Comparison of ENCODE assay signal across 1 cellular context in the genomic region with DNA sequence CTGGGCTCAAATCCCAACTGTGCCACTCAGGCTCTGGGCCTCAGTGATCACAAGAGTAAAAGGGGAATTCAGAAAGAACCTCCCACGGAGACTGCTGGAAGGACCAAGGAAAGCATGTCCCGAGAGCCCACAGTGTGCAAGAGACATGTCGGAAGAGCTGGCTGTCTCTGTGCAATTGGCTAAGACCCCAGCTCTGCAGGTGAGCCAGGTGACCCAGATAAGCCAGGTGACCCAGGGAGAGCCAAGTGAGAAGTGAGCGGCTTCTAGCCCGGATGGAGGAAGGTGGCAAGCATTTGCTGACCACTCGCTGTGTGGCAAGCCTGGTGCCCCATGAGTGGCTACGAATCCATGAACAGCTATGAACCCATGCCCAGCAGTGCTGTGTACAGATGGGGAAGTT.
TF ChIP-seq lines count a peak whose summit lies in the region.

No MANE protein-coding gene starts in this region.

TF ChIP-seq in H1, 55 proteins besides CTCF, POLR2A, EP300 and RAD21:
- TF ChIP-seq TAF7 (optimal IDR thresholded peaks at IDR 0.05; ENCODE audit: borderline replicate concordance, low read depth, low read length) (no peak), SP2 (IDR thresholded peaks at IDR 0.05; ENCODE audit: low read length) (no peak), YY1 (IDR thresholded peaks at IDR 0.05; ENCODE audit: low read depth, low read length) (no peak), SIRT6 (IDR thresholded peaks at IDR 0.05; ENCODE audit: low read length) (no peak), BCL11A (IDR thresholded peaks at IDR 0.05; ENCODE audit: low read depth in 2 of 2, low read length in 2 of 2) (no peak), RFX5 (IDR thresholded peaks at IDR 0.05; ENCODE audit: borderline replicate concordance, low read depth, low read length) (no peak), SP4 (IDR thresholded peaks at IDR 0.05; ENCODE audit: low read length) (no peak), JUN (IDR thresholded peaks at IDR 0.05; ENCODE audit: low read depth, low read length) (no peak), CTBP2 (IDR thresholded peaks at IDR 0.05; ENCODE audit: borderline replicate concordance, insufficient read depth, insufficient read length, low read length) (no peak), RBBP5 (IDR thresholded peaks at IDR 0.05; ENCODE audit: borderline replicate concordance, low read depth, low read length) (no peak), FOSL1 (IDR thresholded peaks at IDR 0.05; ENCODE audit: insufficient read depth, low read depth, low read length) (no peak), NANOG (IDR thresholded peaks at IDR 0.05; ENCODE audit: insufficient read depth, low read depth, low read length, poor library complexity, severe bottlenecking) (no peak), CREB1 (IDR thresholded peaks at IDR 0.05) (no peak), CHD2 (IDR thresholded peaks at IDR 0.05; ENCODE audit: low read length) (no peak), RNF2 (IDR thresholded peaks at IDR 0.05; ENCODE audit: borderline replicate concordance, low read depth, low read length, missing control alignments, poor library complexity, severe bottlenecking) (no peak), TEAD4 (IDR thresholded peaks at IDR 0.05; ENCODE audit: low read depth, low read length) (no peak), RXRA (IDR thresholded peaks at IDR 0.05; ENCODE audit: insufficient read depth, low read depth, low read length) (no peak)
- TF ChIP-seq, protein P1, sequence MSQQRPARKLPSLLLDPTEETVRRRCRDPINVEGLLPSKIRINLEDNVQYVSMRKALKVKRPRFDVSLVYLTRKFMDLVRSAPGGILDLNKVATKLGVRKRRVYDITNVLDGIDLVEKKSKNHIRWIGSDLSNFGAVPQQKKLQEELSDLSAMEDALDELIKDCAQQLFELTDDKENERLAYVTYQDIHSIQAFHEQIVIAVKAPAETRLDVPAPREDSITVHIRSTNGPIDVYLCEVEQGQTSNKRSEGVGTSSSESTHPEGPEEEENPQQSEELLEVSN (IDR thresholded peaks at IDR 0.05) = no peak
- TF ChIP-seq, protein P2, sequence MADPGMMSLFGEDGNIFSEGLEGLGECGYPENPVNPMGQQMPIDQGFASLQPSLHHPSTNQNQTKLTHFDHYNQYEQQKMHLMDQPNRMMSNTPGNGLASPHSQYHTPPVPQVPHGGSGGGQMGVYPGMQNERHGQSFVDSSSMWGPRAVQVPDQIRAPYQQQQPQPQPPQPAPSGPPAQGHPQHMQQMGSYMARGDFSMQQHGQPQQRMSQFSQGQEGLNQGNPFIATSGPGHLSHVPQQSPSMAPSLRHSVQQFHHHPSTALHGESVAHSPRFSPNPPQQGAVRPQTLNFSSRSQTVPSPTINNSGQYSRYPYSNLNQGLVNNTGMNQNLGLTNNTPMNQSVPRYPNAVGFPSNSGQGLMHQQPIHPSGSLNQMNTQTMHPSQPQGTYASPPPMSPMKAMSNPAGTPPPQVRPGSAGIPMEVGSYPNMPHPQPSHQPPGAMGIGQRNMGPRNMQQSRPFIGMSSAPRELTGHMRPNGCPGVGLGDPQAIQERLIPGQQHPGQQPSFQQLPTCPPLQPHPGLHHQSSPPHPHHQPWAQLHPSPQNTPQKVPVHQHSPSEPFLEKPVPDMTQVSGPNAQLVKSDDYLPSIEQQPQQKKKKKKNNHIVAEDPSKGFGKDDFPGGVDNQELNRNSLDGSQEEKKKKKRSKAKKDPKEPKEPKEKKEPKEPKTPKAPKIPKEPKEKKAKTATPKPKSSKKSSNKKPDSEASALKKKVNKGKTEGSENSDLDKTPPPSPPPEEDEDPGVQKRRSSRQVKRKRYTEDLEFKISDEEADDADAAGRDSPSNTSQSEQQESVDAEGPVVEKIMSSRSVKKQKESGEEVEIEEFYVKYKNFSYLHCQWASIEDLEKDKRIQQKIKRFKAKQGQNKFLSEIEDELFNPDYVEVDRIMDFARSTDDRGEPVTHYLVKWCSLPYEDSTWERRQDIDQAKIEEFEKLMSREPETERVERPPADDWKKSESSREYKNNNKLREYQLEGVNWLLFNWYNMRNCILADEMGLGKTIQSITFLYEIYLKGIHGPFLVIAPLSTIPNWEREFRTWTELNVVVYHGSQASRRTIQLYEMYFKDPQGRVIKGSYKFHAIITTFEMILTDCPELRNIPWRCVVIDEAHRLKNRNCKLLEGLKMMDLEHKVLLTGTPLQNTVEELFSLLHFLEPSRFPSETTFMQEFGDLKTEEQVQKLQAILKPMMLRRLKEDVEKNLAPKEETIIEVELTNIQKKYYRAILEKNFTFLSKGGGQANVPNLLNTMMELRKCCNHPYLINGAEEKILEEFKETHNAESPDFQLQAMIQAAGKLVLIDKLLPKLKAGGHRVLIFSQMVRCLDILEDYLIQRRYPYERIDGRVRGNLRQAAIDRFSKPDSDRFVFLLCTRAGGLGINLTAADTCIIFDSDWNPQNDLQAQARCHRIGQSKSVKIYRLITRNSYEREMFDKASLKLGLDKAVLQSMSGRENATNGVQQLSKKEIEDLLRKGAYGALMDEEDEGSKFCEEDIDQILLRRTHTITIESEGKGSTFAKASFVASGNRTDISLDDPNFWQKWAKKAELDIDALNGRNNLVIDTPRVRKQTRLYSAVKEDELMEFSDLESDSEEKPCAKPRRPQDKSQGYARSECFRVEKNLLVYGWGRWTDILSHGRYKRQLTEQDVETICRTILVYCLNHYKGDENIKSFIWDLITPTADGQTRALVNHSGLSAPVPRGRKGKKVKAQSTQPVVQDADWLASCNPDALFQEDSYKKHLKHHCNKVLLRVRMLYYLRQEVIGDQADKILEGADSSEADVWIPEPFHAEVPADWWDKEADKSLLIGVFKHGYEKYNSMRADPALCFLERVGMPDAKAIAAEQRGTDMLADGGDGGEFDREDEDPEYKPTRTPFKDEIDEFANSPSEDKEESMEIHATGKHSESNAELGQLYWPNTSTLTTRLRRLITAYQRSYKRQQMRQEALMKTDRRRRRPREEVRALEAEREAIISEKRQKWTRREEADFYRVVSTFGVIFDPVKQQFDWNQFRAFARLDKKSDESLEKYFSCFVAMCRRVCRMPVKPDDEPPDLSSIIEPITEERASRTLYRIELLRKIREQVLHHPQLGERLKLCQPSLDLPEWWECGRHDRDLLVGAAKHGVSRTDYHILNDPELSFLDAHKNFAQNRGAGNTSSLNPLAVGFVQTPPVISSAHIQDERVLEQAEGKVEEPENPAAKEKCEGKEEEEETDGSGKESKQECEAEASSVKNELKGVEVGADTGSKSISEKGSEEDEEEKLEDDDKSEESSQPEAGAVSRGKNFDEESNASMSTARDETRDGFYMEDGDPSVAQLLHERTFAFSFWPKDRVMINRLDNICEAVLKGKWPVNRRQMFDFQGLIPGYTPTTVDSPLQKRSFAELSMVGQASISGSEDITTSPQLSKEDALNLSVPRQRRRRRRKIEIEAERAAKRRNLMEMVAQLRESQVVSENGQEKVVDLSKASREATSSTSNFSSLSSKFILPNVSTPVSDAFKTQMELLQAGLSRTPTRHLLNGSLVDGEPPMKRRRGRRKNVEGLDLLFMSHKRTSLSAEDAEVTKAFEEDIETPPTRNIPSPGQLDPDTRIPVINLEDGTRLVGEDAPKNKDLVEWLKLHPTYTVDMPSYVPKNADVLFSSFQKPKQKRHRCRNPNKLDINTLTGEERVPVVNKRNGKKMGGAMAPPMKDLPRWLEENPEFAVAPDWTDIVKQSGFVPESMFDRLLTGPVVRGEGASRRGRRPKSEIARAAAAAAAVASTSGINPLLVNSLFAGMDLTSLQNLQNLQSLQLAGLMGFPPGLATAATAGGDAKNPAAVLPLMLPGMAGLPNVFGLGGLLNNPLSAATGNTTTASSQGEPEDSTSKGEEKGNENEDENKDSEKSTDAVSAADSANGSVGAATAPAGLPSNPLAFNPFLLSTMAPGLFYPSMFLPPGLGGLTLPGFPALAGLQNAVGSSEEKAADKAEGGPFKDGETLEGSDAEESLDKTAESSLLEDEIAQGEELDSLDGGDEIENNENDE (IDR thresholded peaks at IDR 0.05; ENCODE audit: insufficient replicate concordance, low read length) = no peak
